ENCODE assay signal across 27 cellular contexts in the genomic region with DNA sequence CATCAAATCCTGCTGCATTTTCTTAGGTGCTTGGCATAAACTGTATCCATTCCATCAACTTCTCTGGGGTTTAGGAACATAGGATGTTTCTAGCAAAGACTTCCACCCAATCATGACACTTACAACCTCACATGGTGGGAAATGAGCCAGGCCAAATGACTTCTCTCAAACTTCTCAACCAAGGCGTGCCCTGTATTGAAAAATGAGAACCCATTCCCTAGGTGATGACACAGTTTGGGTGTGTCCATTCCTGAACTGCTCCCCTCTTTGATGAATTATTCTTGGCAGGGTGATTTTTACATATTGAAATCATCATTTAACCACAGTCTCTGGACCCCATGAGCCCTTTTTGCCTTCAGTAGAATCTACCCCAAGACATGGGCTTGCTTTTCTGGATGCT.
A peak's percentile ranks its signal among the peaks of the same experiment; 100 is the strongest.
DNase-seq lines count a peak whose midpoint lies in the region; ATAC-seq, FAIRE-seq and TF ChIP-seq lines count a peak whose summit lies in the region.
"Had no signal": no experiment of that assay in that cellular context is flagged by ENCODE, and none has a peak within 500 bp of the region (broad histone marks: within the 10 kb centered on the region; RNA-seq: fewer than 3 reads in every experiment).

No MANE protein-coding gene starts in this region.

- H3K36me3 Mint-ChIP-seq in astrocyte (ENCODE audit: low read depth, unreplicated experiment) = no peaks in the 10 kb centered on the region
- H3K36me3 Mint-ChIP-seq: naive B cell had no signal

- no peaks in the 10 kb centered on the region for H3K4me1 ChIP-seq in astrocyte (ENCODE audit: insufficient read depth, low read length)
- H3K4me1 ChIP-seq: adrenal gland, left lung, prostate gland had no signal

- no peak overlapping the region for H3K9ac ChIP-seq in astrocyte (ENCODE audit: low read length)

- H3K9me3 ChIP-seq in astrocyte (ENCODE audit: insufficient read depth, low read depth, low read length) = peaks cover 4% of the 10 kb centered on the region
- H3K9me3 ChIP-seq: adrenal gland, neutrophil, prostate gland had no signal

- ATAC-seq in GM21360 (IDR thresholded peaks at IDR 0.05; ENCODE audit: unreplicated experiment) = no peak
- ATAC-seq: activated T-cell treated with anti-CD3 and anti-CD28 coated beads, Interleukin-2, amount 50 U/mL, for 72 hours; GM12878; left lung had no signal

- peaks cover 8% of the 10 kb centered on the region for H3K27me3 Mint-ChIP-seq in astrocyte (ENCODE audit: low read depth, unreplicated experiment)
- H3K27me3 Mint-ChIP-seq: activated CD4-positive, alpha-beta T cell treated with anti-CD3 and anti-CD28 coated beads, Interleukin-2, amount 10 ng/mL, durations not matched to agents 24 days and 14 days; naive B cell had no signal

- TF ChIP-seq CTCF in astrocyte (IDR thresholded peaks at IDR 0.05; ENCODE audit: insufficient read depth, low read depth, low read length) = no peak

- no peak overlapping the region for H3K4me2 ChIP-seq in astrocyte (ENCODE audit: low read length)

- H3K4me3 ChIP-seq in astrocyte (ENCODE audit: insufficient read depth, low read depth, low read length) = no peak overlapping the region
- H3K4me3 ChIP-seq: adrenal gland, GM12878, left lung, prostate gland had no signal

- H2AFZ ChIP-seq in astrocyte (ENCODE audit: low read depth, low read length) = no peak overlapping the region

- no peak for FAIRE-seq in astrocyte (lab: Jason Lieb, UNC)
- FAIRE-seq: GM12878 had no signal

- H3K4me3 Mint-ChIP-seq in astrocyte (ENCODE audit: unreplicated experiment) = no peak overlapping the region
- H3K4me3 Mint-ChIP-seq: activated CD4-positive, alpha-beta T cell treated with anti-CD3 and anti-CD28 coated beads, Interleukin-2, amount 10 ng/mL, durations not matched to agents 24 days and 14 days; activated T-cell treated with anti-CD3 and anti-CD28 coated beads, Interleukin-2, amount 50 U/mL, for 72 hours; naive B cell; stimulated activated naive CD8-positive, alpha-beta T cell treated with anti-CD3 and anti-CD28 coated beads, Interleukin-15, Interleukin-2, amounts not matched to agents 100 ng/mL and 50 ng/mL, for 24 hours had no signal

- H3K27ac ChIP-seq in astrocyte (ENCODE audit: low read depth, low read length) = no peak overlapping the region
- H3K27ac ChIP-seq: adrenal gland, brain microvascular endothelial cell, C4-2B, left lung, neutrophil, prostate gland, WERI-Rb-1 had no signal

- DNase-seq in GM03348 (ENCODE audit: low spot score) (peak; percentile 46), astrocyte (ENCODE audit: low read depth) (peak; percentile 76), fibroblast of the conjunctiva (ENCODE audit: low read depth) (peak; percentile 49), stromal cell of bone marrow (ENCODE audit: low read depth) (peak; percentile 78), OCI-M2 (lab: John Stamatoyannopoulos, UW; ENCODE audit: unreplicated experiment) (no peak)
- DNase-seq in activated CD8-positive, alpha-beta memory T cell treated with anti-CD3 and anti-CD28 coated beads, Interleukin-2, amount 50 U/mL, for 48 hours = no peak
- DNase-seq: activated CD4-positive, alpha-beta T cell treated with anti-CD3 and anti-CD28 coated beads, Interleukin-2, amount 10 ng/mL, durations not matched to agents 24 days and 14 days; activated naive CD4-positive, alpha-beta T cell; activated T-cell treated with anti-CD3 and anti-CD28 coated beads, Interleukin-2, amount 50 U/mL, for 72 hours; adrenal gland; brain microvascular endothelial cell; Calu3; effector CD4-positive, alpha-beta T cell; left lung; naive B cell; NCI-H1694 treated with DMSO at 0.1 percent for 48 hours; NCI-H510A; SHP77 treated with DMSO at 0.1 percent for 48 hours; SW 1271; T1000; WERI-Rb-1 had no signal

- H4K20me1 ChIP-seq in astrocyte (ENCODE audit: insufficient read depth, low read length) = no peaks in the 10 kb centered on the region

- peaks cover 14% of the 10 kb centered on the region for H3K9me3 Mint-ChIP-seq in astrocyte (ENCODE audit: unreplicated experiment)
- H3K9me3 Mint-ChIP-seq: activated CD4-positive, alpha-beta T cell treated with anti-CD3 and anti-CD28 coated beads, Interleukin-2, amount 10 ng/mL, durations not matched to agents 24 days and 14 days had no signal

- no peak overlapping the region for H3K27ac Mint-ChIP-seq in astrocyte (ENCODE audit: unreplicated experiment)
- H3K27ac Mint-ChIP-seq: activated CD4-positive, alpha-beta T cell treated with anti-CD3 and anti-CD28 coated beads, Interleukin-2, amount 10 ng/mL, durations not matched to agents 24 days and 14 days; activated T-cell treated with anti-CD3 and anti-CD28 coated beads, Interleukin-2, amount 50 U/mL, for 72 hours; naive B cell; stimulated activated naive CD8-positive, alpha-beta T cell treated with anti-CD3 and anti-CD28 coated beads, Interleukin-15, Interleukin-2, amounts not matched to agents 100 ng/mL and 50 ng/mL, for 24 hours had no signal

- no peaks in the 10 kb centered on the region for H3K27me3 ChIP-seq in astrocyte (ENCODE audit: insufficient read depth, low read length)
- H3K27me3 ChIP-seq: adrenal gland, brain microvascular endothelial cell, left lung, neutrophil had no signal

- no peaks in the 10 kb centered on the region for H3K4me1 Mint-ChIP-seq in astrocyte (ENCODE audit: low read depth, unreplicated experiment)
- H3K4me1 Mint-ChIP-seq: activated CD4-positive, alpha-beta T cell treated with anti-CD3 and anti-CD28 coated beads, Interleukin-2, amount 10 ng/mL, durations not matched to agents 24 days and 14 days; naive B cell had no signal

- H3K79me2 ChIP-seq in astrocyte (ENCODE audit: insufficient read depth, low read length) = no peaks in the 10 kb centered on the region

- no peaks in the 10 kb centered on the region for H3K36me3 ChIP-seq in astrocyte (ENCODE audit: insufficient read depth, low read length)
- H3K36me3 ChIP-seq: adrenal gland, brain microvascular endothelial cell, left lung, neutrophil, prostate gland, WERI-Rb-1 had no signal

Comparison
In these comparisons a context has a peak if more than half of its experiments do, and no peak if none do; other contexts are left out.
1. DNase-seq: peak in GM03348 (single experiment), astrocyte (single experiment), fibroblast of the conjunctiva (single experiment) and stromal cell of bone marrow (single experiment); none in OCI-M2 (single experiment) and activated CD8-positive, alpha-beta memory T cell treated with anti-CD3 and anti-CD28 coated beads, Interleukin-2, amount 50 U/mL, for 48 hours (single experiment).